In the genomic region with DNA sequence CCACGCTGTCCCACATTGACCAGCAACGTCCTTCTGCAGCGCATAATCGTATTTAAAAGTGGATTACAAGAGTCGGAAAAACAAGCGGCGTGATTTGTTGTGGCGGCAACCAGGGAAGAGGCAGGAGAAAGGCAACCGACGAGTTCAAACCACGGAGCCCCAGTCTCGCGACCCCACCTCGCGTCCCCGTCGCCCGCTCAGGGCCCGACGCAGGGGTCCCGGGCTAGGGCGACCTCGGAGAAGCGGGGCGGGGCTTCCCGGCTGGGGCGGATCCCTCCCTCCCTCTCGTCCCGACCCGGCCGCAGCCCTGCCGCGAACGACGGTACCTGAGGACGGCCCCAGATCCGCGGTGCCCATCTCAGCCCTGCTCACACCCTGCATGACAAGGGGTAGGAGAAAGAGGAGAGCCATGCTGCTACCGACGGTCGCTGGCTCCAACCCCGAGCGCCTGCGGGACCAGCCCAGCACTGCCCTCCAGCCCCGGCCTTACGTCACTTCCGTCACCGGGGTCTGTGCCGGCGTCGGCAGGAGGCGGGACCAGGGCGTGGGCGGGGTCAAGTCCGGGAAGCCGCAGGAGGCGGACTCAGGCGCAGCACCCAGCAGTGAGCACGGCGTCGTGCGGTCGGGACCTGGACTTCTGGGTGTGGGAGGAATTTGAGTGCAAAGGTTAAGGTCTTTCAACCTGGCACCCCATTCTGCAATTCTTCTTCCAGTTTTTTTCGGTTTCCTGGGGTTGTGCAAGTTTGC, we compare ENCODE assay signal across 8 cellular contexts. TPM values are rescaled to one million over a fixed set of nuclear protein-coding genes. Genes with fewer than 3 reads are reported as not detected.
DNase-seq lines count a peak whose midpoint lies in the region; ATAC-seq and TF ChIP-seq lines count a peak whose summit lies in the region.

A gene (minus strand): TSS at position 469 of the 747 bp plus-strand sequence. CDS start 58 bp downstream, at position 411.

- H3K27ac ChIP-seq in SK-N-MC (peak within 1 kb of the TSS; percentile 65; the same call in 1 of the 2 replicates), foreskin keratinocyte (peak within 1 kb of the TSS; percentile 94), neural progenitor cell (no peak within 1 kb of the TSS)

- H3K36me3 ChIP-seq in SK-N-MC (ENCODE audit: insufficient read depth, low read length) (peaks cover 10% of the 10 kb centered on the region), neural progenitor cell (no peaks in the 10 kb centered on the region)

- H3K9ac ChIP-seq in SK-N-MC (ENCODE audit: insufficient read length) (peak within 1 kb of the TSS; percentile 93), neural progenitor cell (peak within 1 kb of the TSS; percentile 74)

- peaks cover 2% of the 10 kb centered on the region; the same call in 1 of the 2 replicates for H3K27me3 Mint-ChIP-seq in HFFc6 (ENCODE audit: insufficient read depth)
- H3K27me3 Mint-ChIP-seq in activated naive CD4-positive, alpha-beta T cell treated with anti-CD3 and anti-CD28 coated beads for 36 hours (ENCODE audit: low read depth), result no peaks in the 10 kb centered on the region
- H3K27me3 Mint-ChIP-seq in neural progenitor cell (ENCODE audit: insufficient read depth, low read depth), result no peaks in the 10 kb centered on the region

- H3K4me1 Mint-ChIP-seq in HFFc6 (ENCODE audit: low read depth), result peaks cover 58% of the 10 kb centered on the region
- H3K4me1 Mint-ChIP-seq in activated naive CD4-positive, alpha-beta T cell treated with anti-CD3 and anti-CD28 coated beads for 36 hours (ENCODE audit: low read depth), result peaks cover 49% of the 10 kb centered on the region
- peaks cover 27% of the 10 kb centered on the region for H3K4me1 Mint-ChIP-seq in neural progenitor cell

- H3K36me3 Mint-ChIP-seq in HFFc6 (ENCODE audit: low read depth) (peaks cover 4% of the 10 kb centered on the region), neural progenitor cell (peaks cover 7% of the 10 kb centered on the region)
- H3K36me3 Mint-ChIP-seq in activated naive CD4-positive, alpha-beta T cell treated with anti-CD3 and anti-CD28 coated beads for 36 hours (ENCODE audit: low read depth), result peaks cover 4% of the 10 kb centered on the region

- no peaks in the 10 kb centered on the region for H3F3A ChIP-seq in neural progenitor cell (ENCODE audit: low read depth)

- H3K4me3 ChIP-seq in SK-N-MC, result peak within 1 kb of the TSS; percentile 87
- H3K4me3 ChIP-seq in neural progenitor cell, result peak within 1 kb of the TSS; percentile 88

- ATAC-seq in foreskin keratinocyte, result peak; percentile 86

- DNase-seq in GM04504 (ENCODE audit: low read depth), result peak; percentile 71
- DNase-seq in HFFc6, result peak; percentile 85
- DNase-seq in NCI-H1048 (lab: John Stamatoyannopoulos, UW), result peak; percentile 85
- no peak for DNase-seq in SK-N-MC (ENCODE audit: low read depth, low spot score)
- peak; percentile 97 for DNase-seq in activated naive CD4-positive, alpha-beta T cell treated with anti-CD3 and anti-CD28 coated beads for 36 hours
- peak; percentile 70 to 82 for DNase-seq in foreskin keratinocyte
- peak; percentile 93 for DNase-seq in neural progenitor cell (ENCODE audit: low spot score)
- DNase-seq in stromal cell of bone marrow (ENCODE audit: low read depth), result peak; percentile 86

- peak within 1 kb of the TSS; percentile 85 for H3K4me2 ChIP-seq in neural progenitor cell

- H3K9me3 Mint-ChIP-seq in HFFc6 (no peaks in the 10 kb centered on the region), neural progenitor cell (peaks cover 3% of the 10 kb centered on the region)
- H3K9me3 Mint-ChIP-seq in activated naive CD4-positive, alpha-beta T cell treated with anti-CD3 and anti-CD28 coated beads for 36 hours, result no peaks in the 10 kb centered on the region

- H3K27ac Mint-ChIP-seq in HFFc6 (peak within 1 kb of the TSS; percentile 100), neural progenitor cell (peak within 1 kb of the TSS; percentile 95)
- H3K27ac Mint-ChIP-seq in activated naive CD4-positive, alpha-beta T cell treated with anti-CD3 and anti-CD28 coated beads for 36 hours, result peak within 1 kb of the TSS; percentile 94

- H3K4me3 Mint-ChIP-seq in HFFc6, result peak within 1 kb of the TSS; percentile 100
- peak within 1 kb of the TSS; percentile 93 for H3K4me3 Mint-ChIP-seq in activated naive CD4-positive, alpha-beta T cell treated with anti-CD3 and anti-CD28 coated beads for 36 hours
- peak within 1 kb of the TSS; percentile 96 for H3K4me3 Mint-ChIP-seq in neural progenitor cell

- H3K9me3 ChIP-seq in SK-N-MC (ENCODE audit: low read depth, low read length) (no peaks in the 10 kb centered on the region; the same call in 1 of the 2 replicates), neural progenitor cell (ENCODE audit: low read depth) (no peaks in the 10 kb centered on the region)

- H4K20me1 ChIP-seq in neural progenitor cell (ENCODE audit: low read depth), result peaks cover 29% of the 10 kb centered on the region

- TF ChIP-seq CTCF in HFFc6 (IDR thresholded peaks at IDR 0.05) (no peak), foreskin keratinocyte (conservative IDR thresholded peaks at IDR 0.05) (no peak), neural progenitor cell (IDR thresholded peaks at IDR 0.05) (no peak)

- CTCF ChIA-PET in activated naive CD4-positive, alpha-beta T cell treated with anti-CD3 and anti-CD28 coated beads for 36 hours (lab: Charles Lee), result interaction anchor here (0.6 kb wide), 1 partner anchor 1216 kb away, joined by 3 read pairs; no protein-coding TSS in a partner anchor

- peaks cover 50% of the 10 kb centered on the region for H3K79me2 ChIP-seq in neural progenitor cell (ENCODE audit: low read depth)

- intact Hi-C loops in activated naive CD4-positive, alpha-beta T cell treated with anti-CD3 and anti-CD28 coated beads for 36 hours (cut with micrococcal nuclease), result loop anchor here (1.0 to 5.0 kb wide), 11 partner anchors 15 to 1722 kb away; a partner anchor contains a TSS

- peak within 1 kb of the TSS; percentile 92 for H2AFZ ChIP-seq in neural progenitor cell (replicated peaks)

- H3K4me1 ChIP-seq in foreskin keratinocyte (peaks cover 27% of the 10 kb centered on the region), neural progenitor cell (peaks cover 9% of the 10 kb centered on the region)

- H3K27me3 ChIP-seq in foreskin keratinocyte, result no peaks in the 10 kb centered on the region
- H3K27me3 ChIP-seq in neural progenitor cell, result no peaks in the 10 kb centered on the region

RNA-seq across cellular contexts. Expression of the gene that starts here (rescaled TPM):
- total RNA-seq in HFFc6 (2021; fragmentation: NEBNext Ultra II Directional; extraction: Animal tissue kit (Norgen Biotek cat#: 25700)), result 10 to 100 TPM; 24.1 to 29.0 (median 26.1) TPM
- 10 to 100 TPM; 25.5 to 26.4 TPM for total RNA-seq in activated naive CD4-positive, alpha-beta T cell treated with anti-CD3 and anti-CD28 coated beads for 36 hours
- total RNA-seq in foreskin keratinocyte (46.3 and 48.2 TPM in 2 replicates), neural progenitor cell (ENCODE audit: low replicate concordance) (22.7 and 34.0 TPM in 2 replicates)
- polyA plus RNA-seq in foreskin keratinocyte, result 27.4 and 31.6 TPM in 2 replicates
